18 cellular contexts compared by ENCODE assay signal in the genomic region with DNA sequence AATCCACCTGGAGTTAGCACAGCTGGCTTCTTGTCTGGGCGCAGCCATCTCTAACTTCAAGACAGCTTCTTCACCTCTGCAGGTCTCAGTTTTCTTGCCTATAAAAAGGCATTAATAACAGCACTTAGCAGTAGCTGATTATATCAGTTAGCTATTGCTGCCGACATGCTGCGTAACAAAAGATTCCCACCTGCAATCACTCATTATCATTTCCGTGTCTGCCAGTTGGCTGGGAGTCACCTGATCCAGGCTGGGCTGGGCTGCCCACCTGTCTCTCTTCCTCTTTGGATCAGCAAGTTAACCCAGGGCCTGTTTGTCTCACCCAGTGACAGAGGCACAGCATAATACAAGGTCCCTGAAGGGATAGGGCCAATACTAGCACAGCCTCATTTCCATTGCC.
DNase-seq lines count a peak whose midpoint lies in the region; ATAC-seq and TF ChIP-seq lines count a peak whose summit lies in the region.
"Had no signal": no experiment of that assay in that cellular context is flagged by ENCODE, and none has a peak within 500 bp of the region (broad histone marks: within the 10 kb centered on the region; RNA-seq: fewer than 3 reads in every experiment).

No MANE protein-coding gene starts in this region.

- intact Hi-C loops in left ventricle myocardium superior (cut with micrococcal nuclease): no loop called here
- intact Hi-C loops in esophagus muscularis mucosa (cut with DNase I): no loop called here
- intact Hi-C loops in psoas muscle (cut with DNase I): loop anchor here in 1 of 2 donors (5.0 kb wide), 1 partner anchor 237 kb away; no protein-coding TSS in a partner anchor
- intact Hi-C loops in upper lobe of right lung (cut with DNase I): no loop called here

- no peak overlapping the region for H3K4me3 ChIP-seq in right atrium auricular region
- H3K4me3 ChIP-seq in esophagus muscularis mucosa: no peak overlapping the region
- no peak overlapping the region for H3K4me3 ChIP-seq in psoas muscle
- no peak overlapping the region for H3K4me3 ChIP-seq in upper lobe of right lung
- H3K4me3 ChIP-seq: spleen had no signal

- H3K27me3 ChIP-seq in right atrium auricular region (no peaks in the 10 kb centered on the region), esophagus muscularis mucosa (no peaks in the 10 kb centered on the region), psoas muscle (ENCODE audit: insufficient read depth in 3 of 3, low read length in 2 of 3) (no peaks in the 10 kb centered on the region), upper lobe of right lung (no peaks in the 10 kb centered on the region)

- H3K9me3 ChIP-seq in right atrium auricular region (peaks cover 0 to 7% of the 10 kb centered on the region in 2 donors), esophagus muscularis mucosa (no peaks in the 10 kb centered on the region), psoas muscle (no peaks in the 10 kb centered on the region), upper lobe of right lung (no peaks in the 10 kb centered on the region)

- no peak for TF ChIP-seq EP300 in esophagus muscularis mucosa (IDR thresholded peaks at IDR 0.05)

- ATAC-seq in left ventricle myocardium superior (no peak), psoas muscle (no peak), upper lobe of right lung (no peak), GM21381 (IDR thresholded peaks at IDR 0.05; ENCODE audit: unreplicated experiment) (no peak)

- TF ChIP-seq CTCF in right atrium auricular region (IDR thresholded peaks at IDR 0.05) (no peak), esophagus muscularis mucosa (IDR thresholded peaks at IDR 0.05) (no peak), psoas muscle (IDR thresholded peaks at IDR 0.05) (no peak), upper lobe of right lung (IDR thresholded peaks at IDR 0.05) (no peak)

- 97% methylated on average over 4 of the region's 4 CpGs for WGBS in esophagus muscularis mucosa
- 95 to 100% (median 95%) methylated on average over 4 of the region's 4 CpGs for WGBS in psoas muscle, 3 donors

- H3K27ac ChIP-seq in right atrium auricular region (peak overlapping the region; percentile 82 to 94), esophagus muscularis mucosa (replicated peaks in 1 of 4) (peak overlapping the region; percentile 88 to 95 (median 94)), psoas muscle (peak overlapping the region; percentile 77), upper lobe of right lung (peak overlapping the region; percentile 85)

- H3K36me3 ChIP-seq in right atrium auricular region (no peaks in the 10 kb centered on the region), esophagus muscularis mucosa (no peaks in the 10 kb centered on the region), psoas muscle (ENCODE audit: insufficient read depth in 1 of 2, low read depth in 1 of 2) (no peaks in the 10 kb centered on the region), upper lobe of right lung (no peaks in the 10 kb centered on the region)
- H3K36me3 ChIP-seq: spleen had no signal

- DNase-seq in right atrium auricular region (ENCODE audit: low spot score): no peak
- no peak for DNase-seq in left ventricle myocardium superior
- no peak for DNase-seq in esophagus muscularis mucosa (ENCODE audit: extremely low spot score)
- DNase-seq in psoas muscle: no peak
- DNase-seq in upper lobe of right lung: no peak
- no peak for DNase-seq in NCI-H1105 treated with DMSO at 0.1 percent for 48 hours (lab: John Stamatoyannopoulos, UW)
- DNase-seq in activated naive CD4-positive, alpha-beta T cell treated with anti-CD3 and anti-CD28 coated beads, Interleukin-2, amount 50 U/mL, for 16 hours: no peak
- DNase-seq: activated CD4-positive, alpha-beta T cell treated with anti-CD3 and anti-CD28 coated beads, Interleukin-2, amount 50 U/mL, for 4 hours; activated naive CD4-positive, alpha-beta T cell treated with anti-CD3 and anti-CD28 coated beads for 36 hours; activated T-cell treated with anti-CD3 and anti-CD28 coated beads for 4 hours; CD4-positive, CD25-positive, alpha-beta regulatory T cell; DMS79 treated with DMSO at 0.1 percent for 48 hours; foreskin melanocyte; NCI-H2029; NCI-H510A treated with DMSO at 0.1 percent for 48 hours; spleen; trophoblast cell had no signal

- TF ChIP-seq POLR2A in esophagus muscularis mucosa (IDR thresholded peaks at IDR 0.05; ENCODE audit: low read depth): no peak

- H3K4me1 ChIP-seq in right atrium auricular region (peaks cover 0 to 50% of the 10 kb centered on the region in 2 donors), esophagus muscularis mucosa (peaks cover 32 to 79% (median 71%) of the 10 kb centered on the region in 4 donors), psoas muscle (peaks cover 32% of the 10 kb centered on the region), upper lobe of right lung (peaks cover 47% of the 10 kb centered on the region)
